8 cellular contexts compared by ENCODE assay signal in the genomic region with DNA sequence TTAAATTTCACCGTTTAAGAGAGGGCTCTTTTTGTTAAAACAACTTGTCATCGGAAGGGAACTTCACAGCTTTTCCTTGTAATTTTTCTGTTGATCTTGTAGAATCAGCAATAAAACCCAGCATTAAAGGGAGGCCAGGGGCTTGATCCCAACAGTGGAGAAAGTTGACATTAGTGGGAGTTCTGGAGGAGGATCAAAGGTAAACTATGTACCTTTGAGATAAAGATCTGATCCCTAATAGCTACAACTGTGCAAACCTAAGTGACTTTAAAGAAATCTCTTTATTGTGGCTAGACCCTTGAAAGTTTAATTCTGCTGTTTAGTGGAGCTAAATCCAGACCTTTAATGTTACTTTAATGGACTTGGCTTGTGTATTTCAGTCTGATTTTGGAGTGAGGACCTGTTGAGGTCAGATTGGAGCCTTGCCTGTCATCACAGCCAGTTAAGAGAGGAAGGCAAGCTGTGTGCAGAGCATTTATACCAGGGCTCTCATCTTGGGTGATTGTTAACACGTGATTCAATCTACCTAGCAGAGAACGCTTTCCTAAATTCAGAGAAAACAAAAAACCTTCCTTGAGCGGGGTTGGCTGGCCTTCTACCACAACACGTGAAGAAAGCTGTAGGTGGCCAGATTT. TPM values are rescaled to one million over a fixed set of nuclear protein-coding genes. Genes with fewer than 3 reads are reported as not detected.
DNase-seq lines count a peak whose midpoint lies in the region; ATAC-seq and TF ChIP-seq lines count a peak whose summit lies in the region.

No MANE protein-coding gene starts in this region.

- CTCF ChIA-PET in GM10248 (lab: Yijun Ruan, JAX) = interaction anchor here (0.9 to 1.9 kb wide), 4 partner anchors 11 to 37 kb away, joined by 3 to 6 read pairs (median 3); no protein-coding TSS in a partner anchor

- no peak for TF ChIP-seq CTCF in left ventricle myocardium inferior (IDR thresholded peaks at IDR 0.05; ENCODE audit: borderline replicate concordance)
- TF ChIP-seq CTCF in uterus (IDR thresholded peaks at IDR 0.05) = no peak
- TF ChIP-seq CTCF in GM10248 (IDR thresholded peaks at IDR 0.05; ENCODE audit: control extremely low read depth, extremely low read depth, low read depth, missing control alignments) = no peak

- H3K9me3 ChIP-seq in left ventricle myocardium inferior (replicated peaks) (no peaks in the 10 kb centered on the region), uterus (no peaks in the 10 kb centered on the region)

- peak overlapping the region; percentile 96 for H3K4me3 Mint-ChIP-seq in activated T-cell treated with anti-CD3 and anti-CD28 coated beads, Interleukin-2, amount 50 U/mL, for 4 hours
- peak overlapping the region; percentile 93 to 100 (median 98) for H3K4me3 Mint-ChIP-seq in immature natural killer cell

- H3K27ac ChIP-seq in left ventricle myocardium inferior (replicated peaks) (peak overlapping the region; percentile 77), uterus (peak overlapping the region; percentile 79 to 87)

- H3K9me3 Mint-ChIP-seq in activated T-cell treated with anti-CD3 and anti-CD28 coated beads, Interleukin-2, amount 50 U/mL, for 4 hours = no peaks in the 10 kb centered on the region
- H3K9me3 Mint-ChIP-seq in immature natural killer cell = no peaks in the 10 kb centered on the region

- H3K27me3 Mint-ChIP-seq in activated T-cell treated with anti-CD3 and anti-CD28 coated beads, Interleukin-2, amount 50 U/mL, for 4 hours (ENCODE audit: low read depth) = no peaks in the 10 kb centered on the region
- peaks cover 10 to 20% (median 10%) of the 10 kb centered on the region in 3 donors for H3K27me3 Mint-ChIP-seq in immature natural killer cell (ENCODE audit: low read depth in 3 of 3)

- H3K27ac Mint-ChIP-seq in immature natural killer cell = peak overlapping the region; percentile 96 to 99 (median 98)

- H3K4me1 Mint-ChIP-seq in activated T-cell treated with anti-CD3 and anti-CD28 coated beads, Interleukin-2, amount 50 U/mL, for 4 hours (ENCODE audit: low read depth) = peaks cover 29% of the 10 kb centered on the region
- peaks cover 42 to 45% of the 10 kb centered on the region in 2 donors for H3K4me1 Mint-ChIP-seq in immature natural killer cell

- H3K4me1 ChIP-seq in left ventricle myocardium inferior = peaks cover 9% of the 10 kb centered on the region
- no peaks in the 10 kb centered on the region for H3K4me1 ChIP-seq in uterus

- peak overlapping the region; percentile 73 for H3K4me3 ChIP-seq in left ventricle myocardium inferior
- H3K4me3 ChIP-seq in uterus = peak overlapping the region; percentile 42 to 75

- DNase-seq in left ventricle myocardium inferior = no peak
- no peak for DNase-seq in Right ventricle myocardium inferior (ENCODE audit: missing footprints)
- DNase-seq in activated T-cell treated with anti-CD3 and anti-CD28 coated beads, Interleukin-2, amount 50 U/mL, for 4 hours = no peak
- peak in 1 of 3 donors; percentile 17 for DNase-seq in immature natural killer cell
- DNase-seq in uterus = no peak
- DNase-seq in GM10248 (ENCODE audit: extremely low spot score) = no peak
- DNase-seq in globus pallidus (ENCODE audit: low spot score) = no peak
- no peak for DNase-seq in dermis blood vessel endothelial cell

- H3K36me3 ChIP-seq in left ventricle myocardium inferior = no peaks in the 10 kb centered on the region
- H3K36me3 ChIP-seq in uterus = no peaks in the 10 kb centered on the region

- intact Hi-C loops in left ventricle myocardium inferior (cut with micrococcal nuclease) (no loop called here), Right ventricle myocardium inferior (cut with DNase I) (no loop called here), uterus (cut with DNase I; ENCODE audit: low total_unique reads) (no loop called here)

- no peaks in the 10 kb centered on the region for H3K36me3 Mint-ChIP-seq in activated T-cell treated with anti-CD3 and anti-CD28 coated beads, Interleukin-2, amount 50 U/mL, for 4 hours (ENCODE audit: insufficient read depth)
- no peaks in the 10 kb centered on the region for H3K36me3 Mint-ChIP-seq in immature natural killer cell

- POLR2A ChIA-PET in GM10248 (lab: Yijun Ruan, JAX) = interaction anchor here (0.5 kb wide), 1 partner anchor 149 kb away, joined by 7 read pairs; no protein-coding TSS in a partner anchor

- no peak for TF ChIP-seq POLR2A in uterus (IDR thresholded peaks at IDR 0.05)

- ATAC-seq in Right ventricle myocardium inferior = no peak
- ATAC-seq in activated T-cell treated with anti-CD3 and anti-CD28 coated beads, Interleukin-2, amount 50 U/mL, for 4 hours = no peak

- H3K27me3 ChIP-seq in left ventricle myocardium inferior (ENCODE audit: low read depth) = peaks cover 30% of the 10 kb centered on the region
- no peaks in the 10 kb centered on the region for H3K27me3 ChIP-seq in uterus

RNA-seq across cellular contexts. Expression of a gene that starts 1.7 kb away (rescaled TPM):
- total RNA-seq in left ventricle myocardium inferior = 3.8 TPM
- 6.9 TPM for total RNA-seq in Right ventricle myocardium inferior
- 10 to 100 TPM; 21.0 to 23.1 (median 22.0) TPM for total RNA-seq in activated T-cell treated with anti-CD3 and anti-CD28 coated beads, Interleukin-2, amount 50 U/mL, for 4 hours
- 10 to 100 TPM; 27.9 to 48.8 (median 28.9) TPM for polyA plus RNA-seq in immature natural killer cell
- total RNA-seq in uterus = 10 to 100 TPM; 13.1 to 33.1 (median 25.4) TPM
- total RNA-seq in dermis blood vessel endothelial cell = 0.42 and 0.51 TPM in 2 replicates
